22 cellular contexts compared by ENCODE assay signal in the genomic region with DNA sequence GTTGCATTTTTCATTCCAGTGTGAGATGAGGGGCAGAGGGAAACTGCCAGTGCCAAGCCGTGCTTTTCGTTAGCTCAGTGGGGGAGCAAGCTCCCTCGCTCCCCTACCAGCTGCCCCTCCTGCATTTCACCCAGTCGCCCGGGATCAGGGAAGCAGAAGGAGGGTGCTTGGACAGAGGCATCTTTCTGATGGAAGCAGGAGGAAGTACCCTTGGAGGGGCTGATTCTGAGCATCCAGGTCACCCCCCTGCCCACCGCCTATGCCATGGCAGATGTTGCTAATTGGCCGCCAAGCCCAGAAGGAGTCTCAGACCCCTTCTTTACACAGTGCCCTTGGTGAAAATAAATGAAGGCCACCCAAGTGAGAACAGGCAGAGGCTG.
DNase-seq lines count a peak whose midpoint lies in the region; ATAC-seq and TF ChIP-seq lines count a peak whose summit lies in the region.
"Had no signal": no experiment of that assay in that cellular context is flagged by ENCODE, and none has a peak within 500 bp of the region (broad histone marks: within the 10 kb centered on the region; RNA-seq: fewer than 3 reads in every experiment).

No MANE protein-coding gene starts in this region.

- H3K9me3 ChIP-seq in spleen (no peaks in the 10 kb centered on the region), A673 (ENCODE audit: low read depth, low read length, poor library complexity, severe bottlenecking) (no peaks in the 10 kb centered on the region)
- H3K9me3 ChIP-seq: adrenal gland, thyroid gland had no signal

- H3K36me3 ChIP-seq in spleen (no peaks in the 10 kb centered on the region), A673 (ENCODE audit: insufficient read depth, low read length, poor library complexity, severe bottlenecking) (no peaks in the 10 kb centered on the region)
- H3K36me3 ChIP-seq: adrenal gland, thyroid gland had no signal

- H3K27me3 Mint-ChIP-seq in activated T-cell treated with anti-CD3 and anti-CD28 coated beads, Interleukin-2, amount 50 U/mL, for 72 hours (ENCODE audit: low read depth) = no peaks in the 10 kb centered on the region
- H3K27me3 Mint-ChIP-seq in brain = peaks cover 12% of the 10 kb centered on the region
- H3K27me3 Mint-ChIP-seq in nephron (ENCODE audit: low read depth) = peaks cover 25% of the 10 kb centered on the region

- TF ChIP-seq CTCF in brain (conservative IDR thresholded peaks at IDR 0.05) = no peak
- TF ChIP-seq CTCF in nephron (IDR thresholded peaks at IDR 0.05; ENCODE audit: unreplicated experiment in 3 of 3) = no peak
- TF ChIP-seq CTCF in spleen (IDR thresholded peaks at IDR 0.05 in 8 of 11, conservative IDR thresholded peaks at IDR 0.05 in 3 of 11) = no peak
- no peak for TF ChIP-seq CTCF in A673 (conservative IDR thresholded peaks at IDR 0.05; ENCODE audit: low read depth, low read length)

- WGBS in spleen, 5 donors = 69 to 91% (median 88%) methylated on average over 7 of the region's 7 CpGs

- no peaks in the 10 kb centered on the region for H3K9me3 Mint-ChIP-seq in activated T-cell treated with anti-CD3 and anti-CD28 coated beads, Interleukin-2, amount 50 U/mL, for 72 hours
- H3K9me3 Mint-ChIP-seq in brain (peaks cover 0 to 5% (median 0%) of the 10 kb centered on the region in 5 experiments), nephron (no peaks in the 10 kb centered on the region)
- H3K9me3 Mint-ChIP-seq: activated T-cell treated with anti-CD3 and anti-CD28 coated beads, Interleukin-2, amount 50 U/mL, for 4 hours; CD8-positive, alpha-beta T cell; endodermal cell; naive B cell; stimulated activated naive CD8-positive, alpha-beta T cell treated with anti-CD3 and anti-CD28 coated beads, Interleukin-15, amount 100 ng/mL, for 72 hours had no signal

- CTCF ChIA-PET in A673 (lab: Charles Lee) = no interaction called here

- ATAC-seq in activated T-cell treated with anti-CD3 and anti-CD28 coated beads, Interleukin-2, amount 50 U/mL, for 72 hours (replicated peaks in 1 of 2) = no peak
- ATAC-seq: activated CD4-positive, alpha-beta T cell treated with anti-CD3 and anti-CD28 coated beads for 36 hours; activated T-cell treated with anti-CD3 and anti-CD28 coated beads, Interleukin-2, amount 50 U/mL, for 4 hours; CD8-positive, alpha-beta T cell; stimulated activated naive CD8-positive, alpha-beta T cell treated with anti-CD3 and anti-CD28 coated beads, Interleukin-15, amount 100 ng/mL, for 72 hours had no signal

- H3K27ac ChIP-seq in spleen (no peak overlapping the region), A673 (ENCODE audit: low read depth, low read length, poor library complexity, severe bottlenecking) (no peak overlapping the region)
- H3K27ac ChIP-seq: adrenal gland, HL-60, parathyroid adenoma, thyroid gland had no signal

- POLR2A ChIA-PET in A673 (lab: Charles Lee; ENCODE audit: low non-redundant PET) = no interaction called here

- no peak for TF ChIP-seq POLR2A in spleen (IDR thresholded peaks at IDR 0.05)

- H3K27me3 ChIP-seq in spleen (replicated peaks in 1 of 7) (peaks cover 0 to 8% (median 0%) of the 10 kb centered on the region in 7 donors), A673 (replicated peaks; ENCODE audit: insufficient read depth, low read depth, low read length, poor library complexity) (no peaks in the 10 kb centered on the region)
- H3K27me3 ChIP-seq: adrenal gland, thyroid gland had no signal

- peak; percentile 2 for DNase-seq in activated T-cell treated with anti-CD3 and anti-CD28 coated beads, Interleukin-2, amount 50 U/mL, for 1 hour
- no peak for DNase-seq in activated T-cell treated with anti-CD3 and anti-CD28 coated beads, Interleukin-2, amount 50 U/mL, for 72 hours
- DNase-seq in spleen = peak; percentile 41
- DNase-seq in ecto neural progenitor cell (ENCODE audit: low spot score) = no peak
- DNase-seq in A673 (ENCODE audit: low spot score) = no peak
- DNase-seq in activated CD4-positive, alpha-beta T cell treated with anti-CD3 and anti-CD28 coated beads, Interleukin-2, amount 50 U/mL, for 4 hours = no peak
- DNase-seq: activated CD4-positive, alpha-beta T cell treated with anti-CD3 and anti-CD28 coated beads for 36 hours; activated T-cell treated with anti-CD3 and anti-CD28 coated beads, Interleukin-2, amount 50 U/mL, for 4 hours; CD8-positive, alpha-beta T cell; endodermal cell; foreskin melanocyte; mesendoderm; naive B cell; NCI-H1417 treated with DMSO at 0.1 percent for 48 hours; NCI-H446 treated with DMSO at 0.1 percent for 48 hours; stimulated activated naive CD8-positive, alpha-beta T cell treated with anti-CD3 and anti-CD28 coated beads, Interleukin-15, amount 100 ng/mL, for 72 hours had no signal

- H3K36me3 Mint-ChIP-seq in activated T-cell treated with anti-CD3 and anti-CD28 coated beads, Interleukin-2, amount 50 U/mL, for 72 hours (ENCODE audit: insufficient read depth in 2 of 2) = no peaks in the 10 kb centered on the region
- H3K36me3 Mint-ChIP-seq in brain = no peaks in the 10 kb centered on the region
- H3K36me3 Mint-ChIP-seq in nephron (ENCODE audit: low read depth) = no peaks in the 10 kb centered on the region
- H3K36me3 Mint-ChIP-seq: CD8-positive, alpha-beta T cell; naive B cell had no signal

- H3K4me3 ChIP-seq in spleen (no peak overlapping the region), A673 (ENCODE audit: low read depth, low read length, poor library complexity, severe bottlenecking) (no peak overlapping the region)
- H3K4me3 ChIP-seq: adrenal gland, thyroid gland had no signal

- H3K4me1 Mint-ChIP-seq in activated T-cell treated with anti-CD3 and anti-CD28 coated beads, Interleukin-2, amount 50 U/mL, for 72 hours (ENCODE audit: low read depth) = no peaks in the 10 kb centered on the region
- H3K4me1 Mint-ChIP-seq in brain = peaks cover 37% of the 10 kb centered on the region
- peaks cover 25% of the 10 kb centered on the region for H3K4me1 Mint-ChIP-seq in nephron
- H3K4me1 Mint-ChIP-seq: activated CD4-positive, alpha-beta T cell treated with anti-CD3 and anti-CD28 coated beads for 36 hours; endodermal cell; stimulated activated naive CD8-positive, alpha-beta T cell treated with anti-CD3 and anti-CD28 coated beads, Interleukin-15, amount 100 ng/mL, for 72 hours had no signal

- H3K4me3 Mint-ChIP-seq in activated T-cell treated with anti-CD3 and anti-CD28 coated beads, Interleukin-2, amount 50 U/mL, for 72 hours = no peak overlapping the region
- H3K4me3 Mint-ChIP-seq in brain = no peak overlapping the region
- H3K4me3 Mint-ChIP-seq in nephron = no peak overlapping the region
- H3K4me3 Mint-ChIP-seq: activated CD4-positive, alpha-beta T cell treated with anti-CD3 and anti-CD28 coated beads for 36 hours; activated T-cell treated with anti-CD3 and anti-CD28 coated beads, Interleukin-2, amount 50 U/mL, for 4 hours; CD8-positive, alpha-beta T cell; endodermal cell; stimulated activated naive CD8-positive, alpha-beta T cell treated with anti-CD3 and anti-CD28 coated beads, Interleukin-15, amount 100 ng/mL, for 72 hours had no signal

- no peak overlapping the region for H3K27ac Mint-ChIP-seq in activated T-cell treated with anti-CD3 and anti-CD28 coated beads, Interleukin-2, amount 50 U/mL, for 72 hours
- H3K27ac Mint-ChIP-seq in brain = peak overlapping the region in 3 of 5 experiments; percentile 22 to 76 (median 34)
- peak overlapping the region in 2 of 3 experiments; percentile 61 to 69 for H3K27ac Mint-ChIP-seq in nephron
- H3K27ac Mint-ChIP-seq: activated CD4-positive, alpha-beta T cell treated with anti-CD3 and anti-CD28 coated beads for 36 hours; CD8-positive, alpha-beta T cell; endodermal cell; naive B cell had no signal

- peaks cover 0 to 45% (median 13%) of the 10 kb centered on the region in 6 donors for H3K4me1 ChIP-seq in spleen
- peaks cover 19% of the 10 kb centered on the region for H3K4me1 ChIP-seq in A673 (ENCODE audit: insufficient read depth, low read length, poor library complexity, severe bottlenecking)
- H3K4me1 ChIP-seq: adrenal gland, parathyroid adenoma, thyroid gland had no signal

- intact Hi-C loops in spleen (cut with DNase I; ENCODE audit: low total_unique reads) (no loop called here), A673 (cut with micrococcal nuclease; ENCODE audit: unreplicated experiment) (no loop called here)

- no TSS peak for BruUV-seq in A673 (replicated peaks; lab: Mats Ljungman, UMichigan)

Comparison
In these comparisons a context has a peak if more than half of its experiments do, and no peak if none do; other contexts are left out.
1. DNase-seq: peak in activated T-cell treated with anti-CD3 and anti-CD28 coated beads, Interleukin-2, amount 50 U/mL, for 1 hour (single experiment) and spleen (single experiment); none in activated T-cell treated with anti-CD3 and anti-CD28 coated beads, Interleukin-2, amount 50 U/mL, for 72 hours (0 of 2), ecto neural progenitor cell (single experiment), A673 (single experiment) and activated CD4-positive, alpha-beta T cell treated with anti-CD3 and anti-CD28 coated beads, Interleukin-2, amount 50 U/mL, for 4 hours (0 of 2).